In genomic region chr14:35331605-35332516, GRCh38 we compare ENCODE assay signal across 8 cellular contexts. TPM values are rescaled to one million over a fixed set of nuclear protein-coding genes. Genes with fewer than 3 reads are reported as not detected.
DNase-seq lines count a peak whose midpoint lies in the region; ATAC-seq and TF ChIP-seq lines count a peak whose summit lies in the region.

No MANE protein-coding gene starts in this region.

- H3K27ac Mint-ChIP-seq in activated naive CD4-positive, alpha-beta T cell treated with anti-CD3 and anti-CD28 coated beads, Interleukin-2, amount 50 U/mL, for 72 hours: peak overlapping the region; percentile 93 to 95

- peak; percentile 13 for DNase-seq in NCI-H82 (lab: John Stamatoyannopoulos, UW)
- DNase-seq in NCI-H82 treated with DMSO at 0.1 percent for 48 hours (lab: John Stamatoyannopoulos, UW; ENCODE audit: unreplicated experiment): no peak
- no peak for DNase-seq in activated naive CD4-positive, alpha-beta T cell treated with anti-CD3 and anti-CD28 coated beads, Interleukin-2, amount 50 U/mL, for 72 hours (ENCODE audit: low spot score in 2 of 2)
- no peak for DNase-seq in sigmoid colon
- DNase-seq in esophagus muscularis mucosa (ENCODE audit: extremely low spot score): no peak
- DNase-seq in hippocampal formation (lab: John Stamatoyannopoulos, UW): no peak

- peaks cover 12 to 26% (median 15%) of the 10 kb centered on the region in 4 donors for H3K4me1 ChIP-seq in liver (ENCODE audit: control insufficient read depth in 4 of 4, insufficient read depth in 4 of 4, low read length in 3 of 4)
- H3K4me1 ChIP-seq in sigmoid colon: peaks cover 0 to 21% (median 21%) of the 10 kb centered on the region in 4 donors
- H3K4me1 ChIP-seq in esophagus muscularis mucosa: peaks cover 32 to 47% (median 43%) of the 10 kb centered on the region in 4 donors

- H3K27ac ChIP-seq in liver (ENCODE audit: low read depth in 1 of 2, low read length in 2 of 2) (no peak overlapping the region), sigmoid colon (peak overlapping the region in 1 of 4 donors; percentile 15), esophagus muscularis mucosa (replicated peaks in 1 of 4) (peak overlapping the region in 2 of 4 donors; percentile 92 to 95)

- H3K9me3 ChIP-seq in liver (ENCODE audit: control insufficient read depth in 4 of 4, low read length in 3 of 4) (no peaks in the 10 kb centered on the region), sigmoid colon (no peaks in the 10 kb centered on the region), esophagus muscularis mucosa (no peaks in the 10 kb centered on the region)

- ATAC-seq in HG03354 (IDR thresholded peaks at IDR 0.05; ENCODE audit: poor library complexity, severe bottlenecking, unreplicated experiment): peak; percentile 58
- ATAC-seq in activated naive CD4-positive, alpha-beta T cell treated with anti-CD3 and anti-CD28 coated beads, Interleukin-2, amount 50 U/mL, for 72 hours: no peak

- no peaks in the 10 kb centered on the region for H3K36me3 Mint-ChIP-seq in activated naive CD4-positive, alpha-beta T cell treated with anti-CD3 and anti-CD28 coated beads, Interleukin-2, amount 50 U/mL, for 72 hours

- no peaks in the 10 kb centered on the region for H3K9me3 Mint-ChIP-seq in activated naive CD4-positive, alpha-beta T cell treated with anti-CD3 and anti-CD28 coated beads, Interleukin-2, amount 50 U/mL, for 72 hours

- TF ChIP-seq RAD21 in liver (IDR thresholded peaks at IDR 0.05): no peak

- WGBS in liver: 76% methylated on average over 21 of the region's 21 CpGs
- 28 to 49% methylated on average over 21 of the region's 21 CpGs for whole genome bisulfite sequencing in sigmoid colon, 2 donors
- 81% methylated on average over 20 of the region's 21 CpGs for WGBS in esophagus muscularis mucosa

- no peak overlapping the region for H3K4me3 ChIP-seq in liver (ENCODE audit: low read depth in 1 of 3, low read length in 3 of 3)
- no peak overlapping the region for H3K4me3 ChIP-seq in sigmoid colon
- H3K4me3 ChIP-seq in esophagus muscularis mucosa: no peak overlapping the region

- no peaks in the 10 kb centered on the region for H3K36me3 ChIP-seq in liver (ENCODE audit: control insufficient read depth in 4 of 4, insufficient read depth in 3 of 4, low read depth in 1 of 4, low read length in 3 of 4)
- no peaks in the 10 kb centered on the region for H3K36me3 ChIP-seq in sigmoid colon
- H3K36me3 ChIP-seq in esophagus muscularis mucosa: no peaks in the 10 kb centered on the region

- no peak for TF ChIP-seq POLR2A in sigmoid colon (IDR thresholded peaks at IDR 0.05)
- no peak for TF ChIP-seq POLR2A in esophagus muscularis mucosa (IDR thresholded peaks at IDR 0.05; ENCODE audit: low read depth)

- H3K27me3 ChIP-seq in liver (ENCODE audit: control insufficient read depth in 4 of 4, insufficient read depth in 4 of 4, low read length in 3 of 4): no peaks in the 10 kb centered on the region
- no peaks in the 10 kb centered on the region for H3K27me3 ChIP-seq in sigmoid colon
- no peaks in the 10 kb centered on the region for H3K27me3 ChIP-seq in esophagus muscularis mucosa

- no peak for TF ChIP-seq EP300 in sigmoid colon (IDR thresholded peaks at IDR 0.05)
- no peak for TF ChIP-seq EP300 in esophagus muscularis mucosa (IDR thresholded peaks at IDR 0.05)

- intact Hi-C loops in sigmoid colon (cut with DNase I) (no loop called here), esophagus muscularis mucosa (cut with DNase I) (loop anchor here (5.0 kb wide), 1 partner anchor 40 kb away; the partner anchor contains the start of gene PSMA6)

- H3K9ac ChIP-seq in liver (ENCODE audit: low read depth in 1 of 2, low read length in 2 of 2): no peak overlapping the region

- TF ChIP-seq CTCF in liver (IDR thresholded peaks at IDR 0.05; ENCODE audit: low read depth, low read length, missing input control): no peak
- no peak for TF ChIP-seq CTCF in sigmoid colon (IDR thresholded peaks at IDR 0.05)
- TF ChIP-seq CTCF in esophagus muscularis mucosa (IDR thresholded peaks at IDR 0.05): no peak

TF ChIP-seq in liver, 16 proteins besides CTCF, POLR2A, EP300 and RAD21:
- peak; percentile 34 for TF ChIP-seq SP1 (IDR thresholded peaks at IDR 0.05)
- no peak for TF ChIP-seq FOXA2 (IDR thresholded peaks at IDR 0.05)

RNA-seq across cellular contexts. Expression of gene PSMA6, which starts 39.7 kb away (rescaled TPM):
- 100 to 1,000 TPM; 293 to 408 TPM for total RNA-seq in activated naive CD4-positive, alpha-beta T cell treated with anti-CD3 and anti-CD28 coated beads, Interleukin-2, amount 50 U/mL, for 72 hours
- total RNA-seq in liver (100 to 1,000 TPM in 1 of 2 donors, 10 to 100 TPM in 1; 91.5 to 106 TPM), sigmoid colon (100 to 1,000 TPM; 104 to 203 (median 169) TPM), esophagus muscularis mucosa (100 to 1,000 TPM in 2 of 4 donors, 10 to 100 TPM in 2; 70.5 to 143 (median 112) TPM)
- polyA plus RNA-seq in liver (100 to 1,000 TPM in 1 of 2 donors, 10 to 100 TPM in 1; 87.5 to 151 TPM), sigmoid colon (100 to 1,000 TPM; 240 to 344 (median 257) TPM)
